Comparison of ENCODE assay signal across 9 cellular contexts in genomic region chr3:128322030-128323022, GRCh38.
DNase-seq lines count a peak whose midpoint lies in the region; ATAC-seq and TF ChIP-seq lines count a peak whose summit lies in the region.
"Had no signal": no experiment of that assay in that cellular context is flagged by ENCODE, and none has a peak within 500 bp of the region (broad histone marks: within the 10 kb centered on the region; RNA-seq: fewer than 3 reads in every experiment).

No MANE protein-coding gene starts in this region.

- peaks cover 70% of the 10 kb centered on the region for H3K4me1 Mint-ChIP-seq in CD8-positive, alpha-beta T cell (ENCODE audit: low read depth)

- H3K36me3 ChIP-seq in CD8-positive, alpha-beta T cell (ENCODE audit: insufficient read depth, low read length): no peaks in the 10 kb centered on the region
- no peaks in the 10 kb centered on the region for H3K36me3 ChIP-seq in testis (ENCODE audit: low read depth, missing control alignments)

- no peaks in the 10 kb centered on the region for H3K9me3 ChIP-seq in CD8-positive, alpha-beta T cell (ENCODE audit: low read length)
- no peaks in the 10 kb centered on the region for H3K9me3 ChIP-seq in testis

- DNase-seq in CD8-positive, alpha-beta T cell: peak; percentile 25 to 83 (median 63)
- DNase-seq in Kasumi-1 (lab: John Stamatoyannopoulos, UW) (peak; percentile 26 to 51), midbrain (lab: John Stamatoyannopoulos, UW) (peak; percentile 11), testis (peak; percentile 71), GM19240 (ENCODE audit: insufficient read length, low spot score) (no peak)
- peak; percentile 67 for DNase-seq in activated CD4-positive, alpha-beta T cell treated with anti-CD3 and anti-CD28 coated beads, Interleukin-2, amount 50 U/mL, for 1 hour
- DNase-seq in effector CD8-positive, alpha-beta T cell (lab: John Stamatoyannopoulos, UW): peak; percentile 46
- DNase-seq: natural killer cell had no signal

- H3K27ac Mint-ChIP-seq in CD8-positive, alpha-beta T cell: peak overlapping the region; percentile 69
- H3K27ac Mint-ChIP-seq: natural killer cell had no signal

- no peak overlapping the region for H3K4me3 ChIP-seq in CD8-positive, alpha-beta T cell (ENCODE audit: low read depth, low read length)
- H3K4me3 ChIP-seq in testis: no peak overlapping the region

- peak; percentile 64 for ATAC-seq in CD8-positive, alpha-beta T cell
- ATAC-seq in HG03521 (IDR thresholded peaks at IDR 0.05; ENCODE audit: unreplicated experiment): no peak

- H3K36me3 Mint-ChIP-seq in CD8-positive, alpha-beta T cell: peaks cover 7% of the 10 kb centered on the region
- H3K36me3 Mint-ChIP-seq: natural killer cell had no signal

- no peak overlapping the region for H3K4me3 Mint-ChIP-seq in CD8-positive, alpha-beta T cell
- H3K4me3 Mint-ChIP-seq: natural killer cell had no signal

- H3K27me3 ChIP-seq in CD8-positive, alpha-beta T cell (ENCODE audit: insufficient read depth, low read length): no peaks in the 10 kb centered on the region
- H3K27me3 ChIP-seq in testis: no peaks in the 10 kb centered on the region

- no peak overlapping the region for H3K27ac ChIP-seq in CD8-positive, alpha-beta T cell (ENCODE audit: low read depth, low read length)
- no peak overlapping the region for H3K27ac ChIP-seq in testis

- TF ChIP-seq CTCF in CD8-positive, alpha-beta T cell (IDR thresholded peaks at IDR 0.05): peak; percentile 42
- peak; percentile 37 to 39 (median 38) for TF ChIP-seq CTCF in testis (IDR thresholded peaks at IDR 0.05)

- H3K9me3 Mint-ChIP-seq in CD8-positive, alpha-beta T cell: no peaks in the 10 kb centered on the region
- H3K9me3 Mint-ChIP-seq: natural killer cell had no signal

- CTCF ChIA-PET in CD8-positive, alpha-beta T cell (lab: Charles Lee): interaction anchor here (0.6 to 5.9 kb wide), 44 partner anchors 9 to 285 kb away, joined by 3 to 76 read pairs (median 5); no protein-coding TSS in a partner anchor

- no peak for TF ChIP-seq POLR2A in testis (IDR thresholded peaks at IDR 0.05)

- H3K27me3 Mint-ChIP-seq in CD8-positive, alpha-beta T cell (ENCODE audit: low read depth): no peaks in the 10 kb centered on the region

- intact Hi-C loops in CD8-positive, alpha-beta T cell (cut with DNase I, micrococcal nuclease): loop anchor here (1.0 to 2.0 kb wide), 4 partner anchors 16 to 247 kb away; no protein-coding TSS in a partner anchor
- intact Hi-C loops in testis (cut with DNase I; ENCODE audit: low total_unique reads): no loop called here

- 91% methylated on average over 11 to 12 of the region's 14 CpGs for WGBS in testis, 2 donors

- peaks cover 60% of the 10 kb centered on the region for H3K4me1 ChIP-seq in CD8-positive, alpha-beta T cell (ENCODE audit: insufficient read depth, low read length)
- peaks cover 6% of the 10 kb centered on the region for H3K4me1 ChIP-seq in testis

- POLR2A ChIA-PET in CD8-positive, alpha-beta T cell (lab: Charles Lee): interaction anchor here (1.0 to 1.5 kb wide), 4 partner anchors 15 to 169 kb away, joined by 3 to 8 read pairs (median 4); partner anchors contain the start of gene EEFSEC
